17 cellular contexts compared by ENCODE assay signal in genomic region chr10:49273082-49273465, GRCh38. TPM values are rescaled to one million over a fixed set of nuclear protein-coding genes. Genes with fewer than 3 reads are reported as not detected.
DNase-seq lines count a peak whose midpoint lies in the region; ATAC-seq and TF ChIP-seq lines count a peak whose summit lies in the region.
"Had no signal": no experiment of that assay in that cellular context is flagged by ENCODE, and none has a peak within 500 bp of the region (broad histone marks: within the 10 kb centered on the region; RNA-seq: fewer than 3 reads in every experiment).

No MANE protein-coding gene starts in this region.

- no peak overlapping the region for H3K14ac ChIP-seq in trophoblast cell (ENCODE audit: low read length)

- TF ChIP-seq POLR2A in adrenal gland (IDR thresholded peaks at IDR 0.05), result no peak

- H2BK120ac ChIP-seq in trophoblast cell (ENCODE audit: insufficient read depth, low read length, poor library complexity), result no peak overlapping the region

- H3K9ac ChIP-seq in BLaER1 treated with 17β-estradiol and CSF1 and Interleukin-3, amounts not matched to agents 10 nM and 100 nM, result peak overlapping the region in 9 of 11 experiments; percentile 12 to 80 (median 71); a peak in 18 of 22 replicates
- no peak overlapping the region for H3K9ac ChIP-seq in trophoblast cell (ENCODE audit: low read length)

- H3K27me3 ChIP-seq in BLaER1 treated with 17β-estradiol and CSF1 and Interleukin-3, amounts not matched to agents 10 nM and 100 nM, result 0 out of 22 replicates have a peak, but pooled peaks cover 0 to 3% (median 0%) of the 10 kb centered on the region in 11 experiments
- no peaks in the 10 kb centered on the region for H3K27me3 ChIP-seq in ascending aorta
- H3K27me3 ChIP-seq in trophoblast cell (ENCODE audit: insufficient read depth, low read length), result no peaks in the 10 kb centered on the region
- no peaks in the 10 kb centered on the region for H3K27me3 ChIP-seq in adrenal gland

- H3K36me3 ChIP-seq in BLaER1 treated with 17β-estradiol and CSF1 and Interleukin-3, amounts not matched to agents 10 nM and 100 nM, result no peaks in the 10 kb centered on the region
- H3K36me3 ChIP-seq in ascending aorta (no peaks in the 10 kb centered on the region), trophoblast cell (ENCODE audit: control insufficient read depth in 1 of 2, insufficient read depth in 2 of 2, low read length in 2 of 2) (no peaks in the 10 kb centered on the region), adrenal gland (replicated peaks in 1 of 2) (no peaks in the 10 kb centered on the region)

- peaks cover 0 to 7% (median 3%) of the 10 kb centered on the region in 11 experiments; a peak in 7 of 22 replicates for H3K9me3 ChIP-seq in BLaER1 treated with 17β-estradiol and CSF1 and Interleukin-3, amounts not matched to agents 10 nM and 100 nM (replicated peaks in 1 of 11)
- peaks cover 0 to 4% of the 10 kb centered on the region in 2 donors for H3K9me3 ChIP-seq in ascending aorta
- peaks cover 2% of the 10 kb centered on the region for H3K9me3 ChIP-seq in trophoblast cell (ENCODE audit: insufficient read depth, low read depth, low read length)
- no peaks in the 10 kb centered on the region for H3K9me3 ChIP-seq in adrenal gland (replicated peaks in 1 of 3)

- peak overlapping the region in 4 of 10 experiments; percentile 10 to 37 (median 28); a peak in 5 of 20 replicates for H3K4me3 ChIP-seq in BLaER1 treated with 17β-estradiol and CSF1 and Interleukin-3, amounts not matched to agents 10 nM and 100 nM
- H3K4me3 ChIP-seq in ascending aorta, result no peak overlapping the region
- no peak overlapping the region for H3K4me3 ChIP-seq in trophoblast cell (ENCODE audit: low read depth, low read length)
- no peak overlapping the region for H3K4me3 ChIP-seq in adrenal gland
- H3K4me3 ChIP-seq: dorsolateral prefrontal cortex had no signal

- no peak overlapping the region for H2BK12ac ChIP-seq in trophoblast cell (ENCODE audit: low read length)

- peak overlapping the region; percentile 1 for H2AFZ ChIP-seq in trophoblast cell (ENCODE audit: insufficient read depth, low read length, poor library complexity)

- H4K91ac ChIP-seq in trophoblast cell (ENCODE audit: low read depth, low read length), result no peak overlapping the region

- no peaks in the 10 kb centered on the region for H3K79me1 ChIP-seq in trophoblast cell (ENCODE audit: low read length)

- no peak overlapping the region for H4K8ac ChIP-seq in trophoblast cell (ENCODE audit: low read depth, low read length)

- no peak for TF ChIP-seq CTCF in ascending aorta (IDR thresholded peaks at IDR 0.05)
- no peak for TF ChIP-seq CTCF in adrenal gland (IDR thresholded peaks at IDR 0.05)

- H2AK5ac ChIP-seq in trophoblast cell (ENCODE audit: low read length), result no peak overlapping the region

- no CpG with 5 or more reads among the region's 1 CpG for WGBS in trophoblast cell (ENCODE audit: extremely low coverage, insufficient coverage, insufficient read length)
- WGBS in adrenal gland, 4 donors, result 86 to 100% (median 96%) methylated on average over 1 of the region's 1 CpG

- peaks cover 28 to 51% (median 41%) of the 10 kb centered on the region in 10 experiments for H3K4me1 ChIP-seq in BLaER1 treated with 17β-estradiol and CSF1 and Interleukin-3, amounts not matched to agents 10 nM and 100 nM
- H3K4me1 ChIP-seq in ascending aorta (no peaks in the 10 kb centered on the region), trophoblast cell (ENCODE audit: control insufficient read depth in 1 of 2, insufficient read depth in 2 of 2, low read length in 2 of 2) (peaks cover 5 to 13% of the 10 kb centered on the region in 2 experiments), adrenal gland (replicated peaks in 1 of 2) (no peaks in the 10 kb centered on the region)

- H3K18ac ChIP-seq in trophoblast cell (ENCODE audit: low read length), result no peak overlapping the region

- H3K79me2 ChIP-seq in trophoblast cell (ENCODE audit: control insufficient read depth, insufficient read depth, low read length, poor library complexity), result no peaks in the 10 kb centered on the region

- H3K27ac ChIP-seq in BLaER1 treated with 17β-estradiol and CSF1 and Interleukin-3, amounts not matched to agents 10 nM and 100 nM, result peak overlapping the region; percentile 31 to 93 (median 79); a peak in 18 of 22 replicates
- H3K27ac ChIP-seq in ascending aorta (peak overlapping the region; percentile 49 to 50), trophoblast cell (ENCODE audit: low read depth, low read length) (no peak overlapping the region), adrenal gland (no peak overlapping the region)

- H3K4ac ChIP-seq in trophoblast cell (ENCODE audit: low read depth, low read length), result no peak overlapping the region

- no peak overlapping the region for H3K23ac ChIP-seq in trophoblast cell (ENCODE audit: low read length)

- peak; percentile 60 for ATAC-seq in left ventricle myocardium superior

- no peak overlapping the region for H2BK5ac ChIP-seq in trophoblast cell (ENCODE audit: low read depth, low read length, poor library complexity)

- peaks cover 0 to 13% (median 0%) of the 10 kb centered on the region in 11 experiments; a peak in 3 of 22 replicates for H4K20me1 ChIP-seq in BLaER1 treated with 17β-estradiol and CSF1 and Interleukin-3, amounts not matched to agents 10 nM and 100 nM

- DNase-seq in ascending aorta (ENCODE audit: low spot score in 2 of 2) (no peak), left ventricle myocardium superior (no peak), trophoblast cell (no peak), NCI-H2107 (lab: John Stamatoyannopoulos, UW) (no peak), C1 segment of cervical spinal cord (lab: John Stamatoyannopoulos, UW) (no peak), GM19238 (ENCODE audit: insufficient read length, low spot score) (no peak), adrenal gland (no peak)
- DNase-seq: activated CD4-positive, CD25-positive, alpha-beta regulatory T cell; dorsolateral prefrontal cortex; H9; NCI-H1417 treated with DMSO at 0.1 percent for 48 hours; NCI-H2227 treated with DMSO at 0.1 percent for 48 hours; posterior cingulate gyrus had no signal

- peak overlapping the region; percentile 70 to 94 (median 81) for H3K4me2 ChIP-seq in BLaER1 treated with 17β-estradiol and CSF1 and Interleukin-3, amounts not matched to agents 10 nM and 100 nM
- H3K4me2 ChIP-seq in trophoblast cell (ENCODE audit: low read length), result no peak overlapping the region

- intact Hi-C loops in ascending aorta (cut with DNase I) (no loop called here), left ventricle myocardium superior (cut with micrococcal nuclease) (no loop called here), adrenal gland (cut with DNase I) (no loop called here)

- no peak overlapping the region for H4K12ac ChIP-seq in trophoblast cell (ENCODE audit: low read depth, low read length)

RNA-seq across cellular contexts. Expression of gene C10orf71, which starts 25.9 kb away (rescaled TPM):
- not detected for total RNA-seq in ascending aorta
- 126 TPM for total RNA-seq in left ventricle myocardium superior
- polyA plus RNA-seq in trophoblast cell (2013), result not detected in 2 replicates
- under 1 TPM in 1 of 8 donors, not detected in 7; 0.10 TPM for total RNA-seq in adrenal gland
- under 1 TPM in 1 of 3 donors, not detected in 2; 0.08 TPM for polyA plus RNA-seq in adrenal gland
- total RNA-seq: fibroblast of lung, H9, HT-29, LHCN-M2 had no signal
- polyA plus RNA-seq: fibroblast of lung had no signal

Comparison
In these comparisons a context has a peak if more than half of its experiments do, and no peak if none do; other contexts are left out.
1. H3K27ac ChIP-seq: peak in BLaER1 treated with 17β-estradiol and CSF1 and Interleukin-3, amounts not matched to agents 10 nM and 100 nM (11 of 11) and ascending aorta (2 of 2); none in trophoblast cell (single experiment) and adrenal gland (0 of 5).
2. RNA of gene C10orf71, which starts 25.9 kb away (total RNA-seq): 126 TPM in left ventricle myocardium superior (single experiment); not detected in ascending aorta (single experiment) and 0.10 TPM in adrenal gland; every median in the first group is over 100 times any median in the second.